In the genomic region with DNA sequence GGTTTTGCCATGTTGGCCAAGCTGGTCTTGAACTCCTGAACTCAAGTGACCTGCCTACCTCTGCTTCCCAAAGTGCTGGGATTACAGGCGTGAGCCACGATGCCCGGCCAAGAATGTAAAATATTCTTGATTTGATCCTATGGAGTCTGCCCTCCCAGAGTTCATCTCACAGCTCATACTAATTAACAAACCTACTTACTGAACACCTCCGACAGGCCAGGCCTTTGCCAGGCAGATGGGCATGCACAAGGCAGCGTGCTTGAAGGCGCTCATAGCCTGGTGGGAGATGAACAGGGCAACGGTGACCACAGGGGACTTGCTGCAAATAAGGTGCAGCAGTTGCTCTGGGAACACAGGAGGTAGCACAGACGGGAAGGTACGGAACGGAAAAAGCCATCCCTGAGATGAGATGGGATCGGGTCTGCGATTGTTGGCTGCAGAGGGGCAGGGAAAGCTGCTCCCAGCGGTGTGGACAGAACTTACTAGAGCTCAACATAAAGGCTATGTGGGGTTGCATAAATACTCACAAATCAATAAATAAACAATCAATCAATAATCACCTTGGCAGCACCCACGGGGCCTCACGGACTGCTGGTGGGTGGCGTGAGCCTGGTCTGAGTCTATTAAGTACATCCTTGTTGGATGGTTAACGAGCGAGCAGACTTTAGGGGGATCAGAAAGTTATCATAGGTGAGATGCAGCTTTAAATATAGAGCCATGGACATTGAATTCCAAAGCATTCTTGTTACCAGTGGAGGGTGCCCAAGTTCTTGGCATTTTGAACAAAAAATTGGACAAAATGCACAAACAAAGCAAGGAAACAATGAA, we compare ENCODE assay signal across 10 cellular contexts. TPM values are rescaled to one million over a fixed set of nuclear protein-coding genes. Genes with fewer than 3 reads are reported as not detected.
DNase-seq lines count a peak whose midpoint lies in the region; ATAC-seq and TF ChIP-seq lines count a peak whose summit lies in the region.
"Had no signal": no experiment of that assay in that cellular context is flagged by ENCODE, and none has a peak within 500 bp of the region (broad histone marks: within the 10 kb centered on the region; RNA-seq: fewer than 3 reads in every experiment).

No MANE protein-coding gene starts in this region.

- H3K4me3 ChIP-seq in WI38 (ENCODE audit: low read depth, low read length) = peak overlapping the region; percentile 60

- intact Hi-C loops in CD4-positive, alpha-beta T cell (cut with DNase I, micrococcal nuclease) = loop anchor here in 1 of 2 experiments (10.0 kb wide), 1 partner anchor 889 kb away; no protein-coding TSS in a partner anchor
- intact Hi-C loops in sciatic nerve (cut with DNase I) = no loop called here

- no peaks in the 10 kb centered on the region for H3K9me3 Mint-ChIP-seq in CD4-positive, alpha-beta T cell

- peaks cover 1% of the 10 kb centered on the region for H3K4me1 ChIP-seq in foreskin keratinocyte

- no peak for ATAC-seq in CD4-positive, alpha-beta T cell (ENCODE audit: poor library complexity)
- ATAC-seq in foreskin keratinocyte = no peak
- ATAC-seq in sciatic nerve = peak; percentile 17
- ATAC-seq in HG03565 (IDR thresholded peaks at IDR 0.05; ENCODE audit: unreplicated experiment) = no peak

- H3K9me3 ChIP-seq in CD4-positive, alpha-beta T cell (ENCODE audit: control insufficient read depth, low read length) = no peaks in the 10 kb centered on the region

- peak overlapping the region; percentile 82 for H3K4me3 Mint-ChIP-seq in CD4-positive, alpha-beta T cell

- H3K27me3 Mint-ChIP-seq in CD4-positive, alpha-beta T cell = no peaks in the 10 kb centered on the region

- no peaks in the 10 kb centered on the region for H3K36me3 Mint-ChIP-seq in CD4-positive, alpha-beta T cell (ENCODE audit: low read depth)

- POLR2A ChIA-PET in CD4-positive, alpha-beta T cell (lab: Charles Lee) = interaction anchor here (1.0 to 1.4 kb wide), 2 partner anchors 125 to 131 kb away, joined by 4 read pairs; partner anchors contain the start of gene MEIG1

- CTCF ChIA-PET in CD4-positive, alpha-beta T cell (lab: Charles Lee) = no interaction called here

- TF ChIP-seq CTCF in CD4-positive, alpha-beta T cell (IDR thresholded peaks at IDR 0.05) = no peak
- TF ChIP-seq CTCF in WI38 (IDR thresholded peaks at IDR 0.05; ENCODE audit: low read depth, low read length) (no peak), foreskin keratinocyte (conservative IDR thresholded peaks at IDR 0.05) (peak; percentile 11)

- no peaks in the 10 kb centered on the region for H3K27me3 ChIP-seq in CD4-positive, alpha-beta T cell (ENCODE audit: control insufficient read depth, insufficient read depth, low read length)
- no peaks in the 10 kb centered on the region for H3K27me3 ChIP-seq in foreskin keratinocyte

- H3K27ac Mint-ChIP-seq in CD4-positive, alpha-beta T cell = peak overlapping the region; percentile 75

- no peak for DNase-seq in CD4-positive, alpha-beta T cell
- DNase-seq in foreskin keratinocyte (no peak), sciatic nerve (ENCODE audit: low spot score) (no peak), T-helper 1 cell (no peak), amygdala (lab: John Stamatoyannopoulos, UW) (no peak), amniotic stem cell (lab: John Stamatoyannopoulos, UW) (no peak)
- DNase-seq: activated effector memory CD4-positive, alpha-beta T cell treated with Interleukin-2 at 50 U/mL for 16 hours; SHP77 had no signal

- peaks cover 22% of the 10 kb centered on the region for H3K4me1 Mint-ChIP-seq in CD4-positive, alpha-beta T cell (ENCODE audit: low read depth)

- no peak overlapping the region for H3K27ac ChIP-seq in CD4-positive, alpha-beta T cell (ENCODE audit: low read depth, low read length)
- H3K27ac ChIP-seq in foreskin keratinocyte = no peak overlapping the region

RNA-seq across cellular contexts. Expression of gene ACBD7, which starts 4.7 kb away (rescaled TPM):
- under 1 TPM; 0.19 to 0.47 TPM for total RNA-seq in CD4-positive, alpha-beta T cell
- 0.07 and 0.20 TPM in 2 replicates for total RNA-seq in foreskin keratinocyte
- polyA plus RNA-seq in foreskin keratinocyte = not detected in 2 replicates
- total RNA-seq in sciatic nerve = 13.1 TPM

RNA-seq across cellular contexts. Expression of gene RPP38, which starts 13.3 kb away (rescaled TPM):
- 10 to 100 TPM; 12.9 to 14.9 TPM for total RNA-seq in CD4-positive, alpha-beta T cell
- 26.5 and 27.8 TPM in 2 replicates for total RNA-seq in foreskin keratinocyte
- 28.8 and 29.1 TPM in 2 replicates for polyA plus RNA-seq in foreskin keratinocyte
- 14.2 TPM for total RNA-seq in sciatic nerve

RNA-seq across cellular contexts. Expression of gene OLAH, which starts 40.1 kb away (rescaled TPM):
- total RNA-seq in CD4-positive, alpha-beta T cell = under 1 TPM; 0.22 to 0.34 TPM
- total RNA-seq in foreskin keratinocyte = not detected in 2 replicates
- polyA plus RNA-seq in foreskin keratinocyte = 0.03 TPM in 1 of 2 replicates, not detected in the other
- 2.1 TPM for total RNA-seq in sciatic nerve
